Comparison of ENCODE assay signal across 25 cellular contexts in genomic region chr6:113848280-113848679, GRCh38.
"Had no signal": no experiment of that assay in that cellular context is flagged by ENCODE, and none has a peak within 500 bp of the region (broad histone marks: within the 10 kb centered on the region; RNA-seq: fewer than 3 reads in every experiment).

No MANE protein-coding gene starts in this region.

- H3K27ac ChIP-seq: foreskin keratinocyte, hepatocyte, left ventricle myocardium inferior, lower lobe of right lung, parathyroid adenoma, psoas muscle, right lobe of liver, spleen, tibial artery, upper lobe of left lung, uterus had no signal

- H3K9ac ChIP-seq: parathyroid adenoma had no signal

- H3K9me3 Mint-ChIP-seq: dendritic cell treated with granulocyte-macrophage colony-stimulating factor and Interleukin-4, amounts not matched to agents 40 ng/mL and 50 ng/mL, for 4 days; memory B cell; nephron; stimulated activated memory B cell treated with anti-CD40 and anti-IgM and Interleukin-4, amounts not matched to agents 10 μg/mL and 1 μg/mL and 100 μg/mL, for 72 hours; stimulated activated naive CD8-positive, alpha-beta T cell treated with anti-CD3 and anti-CD28 coated beads, Interleukin-15, Interleukin-2, amounts not matched to agents 100 ng/mL and 50 ng/mL, for 24 hours had no signal

- H3K36me3 Mint-ChIP-seq: memory B cell; stimulated activated memory B cell treated with anti-CD40 and anti-IgM and Interleukin-4, amounts not matched to agents 10 μg/mL and 1 μg/mL and 100 μg/mL, for 72 hours had no signal

- ATAC-seq: left cardiac atrium; lower lobe of right lung; psoas muscle; right lobe of liver; stimulated activated memory B cell treated with anti-CD40 and anti-IgM and Interleukin-4, amounts not matched to agents 10 μg/mL and 1 μg/mL and 100 μg/mL, for 72 hours had no signal

- DNase-seq: erythroblast; foreskin keratinocyte; head of caudate nucleus; kidney; left cardiac atrium; left ventricle myocardium inferior; lower lobe of right lung; midbrain; psoas muscle; retina; right lobe of liver; spleen; stimulated activated CD4-positive, alpha-beta T cell treated with anti-CD3 and anti-CD28 coated beads, Interleukin-15, amount 100 ng/mL, for 24 hours; stimulated activated CD4-positive, alpha-beta T cell treated with anti-CD3 and anti-CD28 coated beads, Interleukin-1b, Interleukin-23, amount 100 ng/mL, for 48 hours; stimulated activated CD4-positive, alpha-beta T cell treated with anti-CD3 and anti-CD28 coated beads, Interleukin-4, amount 100 ng/mL, for 24 hours; tibial artery; upper lobe of left lung; uterus had no signal

- H3K4me1 ChIP-seq: foreskin keratinocyte, left ventricle myocardium inferior, lower lobe of right lung, parathyroid adenoma, psoas muscle, right lobe of liver, spleen, tibial artery, upper lobe of left lung, uterus had no signal

- H3K4me3 ChIP-seq: hepatocyte, left ventricle myocardium inferior, lower lobe of right lung, psoas muscle, right lobe of liver, spleen, tibial artery, upper lobe of left lung, uterus had no signal

- H3K79me2 ChIP-seq: hepatocyte, parathyroid adenoma had no signal

- H3K27ac Mint-ChIP-seq: dendritic cell treated with granulocyte-macrophage colony-stimulating factor and Interleukin-4, amounts not matched to agents 40 ng/mL and 50 ng/mL, for 4 days; memory B cell; nephron; stimulated activated memory B cell treated with anti-CD40 and anti-IgM and Interleukin-4, amounts not matched to agents 10 μg/mL and 1 μg/mL and 100 μg/mL, for 72 hours; stimulated activated naive CD8-positive, alpha-beta T cell treated with anti-CD3 and anti-CD28 coated beads, Interleukin-15, Interleukin-2, amounts not matched to agents 100 ng/mL and 50 ng/mL, for 24 hours had no signal

- H3K4me3 Mint-ChIP-seq: dendritic cell treated with granulocyte-macrophage colony-stimulating factor and Interleukin-4, amounts not matched to agents 40 ng/mL and 50 ng/mL, for 4 days; memory B cell; nephron; stimulated activated memory B cell treated with anti-CD40 and anti-IgM and Interleukin-4, amounts not matched to agents 10 μg/mL and 1 μg/mL and 100 μg/mL, for 72 hours; stimulated activated naive CD8-positive, alpha-beta T cell treated with anti-CD3 and anti-CD28 coated beads, Interleukin-15, Interleukin-2, amounts not matched to agents 100 ng/mL and 50 ng/mL, for 24 hours had no signal

- H3K9me3 ChIP-seq: left ventricle myocardium inferior, lower lobe of right lung, psoas muscle, right lobe of liver, spleen, tibial artery, upper lobe of left lung, uterus had no signal

- H3K27me3 Mint-ChIP-seq: memory B cell; stimulated activated memory B cell treated with anti-CD40 and anti-IgM and Interleukin-4, amounts not matched to agents 10 μg/mL and 1 μg/mL and 100 μg/mL, for 72 hours had no signal

- H2AFZ ChIP-seq: hepatocyte, parathyroid adenoma had no signal

- H3K4me1 Mint-ChIP-seq: memory B cell; stimulated activated memory B cell treated with anti-CD40 and anti-IgM and Interleukin-4, amounts not matched to agents 10 μg/mL and 1 μg/mL and 100 μg/mL, for 72 hours had no signal

- H3K27me3 ChIP-seq: foreskin keratinocyte, hepatocyte, right lobe of liver, spleen, tibial artery, upper lobe of left lung, uterus had no signal

- H3K36me3 ChIP-seq: left ventricle myocardium inferior, lower lobe of right lung, right lobe of liver, spleen, tibial artery, upper lobe of left lung, uterus had no signal

- H3K4me2 ChIP-seq: hepatocyte had no signal
